Comparison of ENCODE assay signal across 9 cellular contexts in genomic region chr6:14711056-14711703, GRCh38.
A peak's percentile ranks its signal among the peaks of the same experiment; 100 is the strongest.
DNase-seq lines count a peak whose midpoint lies in the region; ATAC-seq lines count a peak whose summit lies in the region.
"Had no signal": no experiment of that assay in that cellular context is flagged by ENCODE, and none has a peak within 500 bp of the region (broad histone marks: within the 10 kb centered on the region; RNA-seq: fewer than 3 reads in every experiment).

No MANE protein-coding gene starts in this region.

- peak; percentile 70 for ATAC-seq in activated T-helper 17 cell treated with anti-CD3 and anti-CD28 coated beads, Interleukin-2, amount 50 U/mL, for 72 hours (replicated peaks)
- ATAC-seq in GM19452 (IDR thresholded peaks at IDR 0.05; ENCODE audit: unreplicated experiment) (no peak), GM21526 (IDR thresholded peaks at IDR 0.05; ENCODE audit: low FRiP score, unreplicated experiment) (no peak)

- peak overlapping the region in 10 of 11 experiments; percentile 6 to 77 (median 56); a peak in 20 of 22 replicates for H3K27ac ChIP-seq in BLaER1 treated with 17β-estradiol and CSF1 and Interleukin-3, amounts not matched to agents 10 nM and 100 nM
- H3K27ac ChIP-seq: pancreas had no signal

- H3K27ac Mint-ChIP-seq in activated T-helper 17 cell treated with anti-CD3 and anti-CD28 coated beads, Interleukin-2, amount 50 U/mL, for 72 hours = peak overlapping the region; percentile 98

- H3K4me1 Mint-ChIP-seq in activated T-helper 17 cell treated with anti-CD3 and anti-CD28 coated beads, Interleukin-2, amount 50 U/mL, for 72 hours = peaks cover 53% of the 10 kb centered on the region

- H3K9me3 ChIP-seq in BLaER1 treated with 17β-estradiol and CSF1 and Interleukin-3, amounts not matched to agents 10 nM and 100 nM (replicated peaks in 1 of 11) = peaks cover 0 to 50% (median 28%) of the 10 kb centered on the region in 11 experiments; a peak in 17 of 22 replicates
- H3K9me3 ChIP-seq: pancreas had no signal

- 0 out of 22 replicates have a peak, but pooled peaks cover 0 to 5% (median 0%) of the 10 kb centered on the region in 11 experiments for H3K36me3 ChIP-seq in BLaER1 treated with 17β-estradiol and CSF1 and Interleukin-3, amounts not matched to agents 10 nM and 100 nM
- H3K36me3 ChIP-seq: pancreas had no signal

- DNase-seq in GM19240 (ENCODE audit: insufficient read length, low spot score) (peak; percentile 45), NOMO-1 treated with DMSO at 0.1 percent for 48 hours (lab: John Stamatoyannopoulos, UW; ENCODE audit: unreplicated experiment) (peak; percentile 97), iris pigment epithelial cell (ENCODE audit: low read depth) (peak; percentile 85)
- DNase-seq in stimulated activated CD8-positive, alpha-beta memory T cell treated with anti-CD3 and anti-CD28 coated beads, Interleukin-4, amount 100 ng/mL, for 48 hours = peak; percentile 75
- DNase-seq: pancreas had no signal

- peaks cover 3% of the 10 kb centered on the region for H3K9me3 Mint-ChIP-seq in activated T-helper 17 cell treated with anti-CD3 and anti-CD28 coated beads, Interleukin-2, amount 50 U/mL, for 72 hours

- H3K27me3 Mint-ChIP-seq in activated T-helper 17 cell treated with anti-CD3 and anti-CD28 coated beads, Interleukin-2, amount 50 U/mL, for 72 hours = no peaks in the 10 kb centered on the region

- H3K36me3 Mint-ChIP-seq in activated T-helper 17 cell treated with anti-CD3 and anti-CD28 coated beads, Interleukin-2, amount 50 U/mL, for 72 hours (ENCODE audit: low read depth) = peaks cover 31% of the 10 kb centered on the region

- no peak overlapping the region for H3K4me3 ChIP-seq in BLaER1 treated with 17β-estradiol and CSF1 and Interleukin-3, amounts not matched to agents 10 nM and 100 nM
- H3K4me3 ChIP-seq: pancreas had no signal

- no peaks in the 10 kb centered on the region for H3K27me3 ChIP-seq in BLaER1 treated with 17β-estradiol and CSF1 and Interleukin-3, amounts not matched to agents 10 nM and 100 nM
- H3K27me3 ChIP-seq: pancreas had no signal

- H4K20me1 ChIP-seq in BLaER1 treated with 17β-estradiol and CSF1 and Interleukin-3, amounts not matched to agents 10 nM and 100 nM = no peaks in the 10 kb centered on the region

- H3K4me3 Mint-ChIP-seq in activated T-helper 17 cell treated with anti-CD3 and anti-CD28 coated beads, Interleukin-2, amount 50 U/mL, for 72 hours = peak overlapping the region; percentile 79

- peak overlapping the region; percentile 7 to 65 (median 33) for H3K4me2 ChIP-seq in BLaER1 treated with 17β-estradiol and CSF1 and Interleukin-3, amounts not matched to agents 10 nM and 100 nM

- peak overlapping the region in 5 of 11 experiments; percentile 3 to 45 (median 28); a peak in 7 of 22 replicates for H3K9ac ChIP-seq in BLaER1 treated with 17β-estradiol and CSF1 and Interleukin-3, amounts not matched to agents 10 nM and 100 nM

- peaks cover 10 to 49% (median 22%) of the 10 kb centered on the region in 10 experiments for H3K4me1 ChIP-seq in BLaER1 treated with 17β-estradiol and CSF1 and Interleukin-3, amounts not matched to agents 10 nM and 100 nM
- H3K4me1 ChIP-seq: pancreas had no signal

Comparison
In these comparisons a context has a peak if more than half of its experiments do, and no peak if none do; other contexts are left out.
1. DNase-seq: peak in every context shown above with its lines; median percentile 97 in NOMO-1 treated with DMSO at 0.1 percent for 48 hours; 85 in iris pigment epithelial cell; 75 in stimulated activated CD8-positive, alpha-beta memory T cell treated with anti-CD3 and anti-CD28 coated beads, Interleukin-4, amount 100 ng/mL, for 48 hours; 45 in GM19240.